Comparison of ENCODE assay signal across 9 cellular contexts in the genomic region with DNA sequence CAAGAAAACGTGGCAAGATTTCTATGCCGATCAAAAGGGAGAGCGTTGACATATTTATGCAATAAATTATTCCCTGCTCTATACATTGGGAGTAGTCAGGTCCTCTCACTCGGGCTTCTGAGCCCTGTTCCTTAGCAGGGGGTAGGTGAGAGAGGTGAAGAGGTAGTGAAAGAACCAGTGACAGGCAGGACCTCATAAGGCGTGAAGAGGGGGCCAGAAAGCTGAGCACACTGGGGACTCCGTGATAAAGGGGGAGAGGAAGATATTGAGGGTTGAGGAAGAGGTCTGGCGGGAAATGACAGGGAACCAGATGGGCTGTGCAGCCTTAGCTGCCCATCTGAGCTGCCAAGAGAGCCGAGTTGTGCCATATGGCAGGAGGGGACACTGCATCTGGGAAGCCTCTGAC. TPM values are rescaled to one million over a fixed set of nuclear protein-coding genes. Genes with fewer than 3 reads are reported as not detected.
DNase-seq lines count a peak whose midpoint lies in the region; ATAC-seq and TF ChIP-seq lines count a peak whose summit lies in the region.
"Had no signal": no experiment of that assay in that cellular context is flagged by ENCODE, and none has a peak within 500 bp of the region (broad histone marks: within the 10 kb centered on the region; RNA-seq: fewer than 3 reads in every experiment).

No MANE protein-coding gene starts in this region.

- peak overlapping the region; percentile 77 for H3K4me3 Mint-ChIP-seq in T-helper 2 cell treated with Interferon-gamma antibody and Interleukin-4, amounts not matched to agents 5 μg/mL and 100 μg/mL, for 36 hours

- H3K36me3 Mint-ChIP-seq in T-helper 2 cell treated with Interferon-gamma antibody and Interleukin-4, amounts not matched to agents 5 μg/mL and 100 μg/mL, for 36 hours (ENCODE audit: low read depth): no peaks in the 10 kb centered on the region

- ATAC-seq in HG02973 (IDR thresholded peaks at IDR 0.05; ENCODE audit: unreplicated experiment) (peak; percentile 2), thoracic aorta (ENCODE audit: insufficient number of reproducible peaks, low FRiP score, low read depth) (no peak)

- no peak for TF ChIP-seq CTCF in VCaP (conservative IDR thresholded peaks at IDR 0.05)
- no peak for TF ChIP-seq CTCF in thoracic aorta (IDR thresholded peaks at IDR 0.05)

- DNase-seq in T-helper 2 cell treated with Interferon-gamma antibody and Interleukin-4, amounts not matched to agents 5 μg/mL and 100 μg/mL, for 36 hours (ENCODE audit: low spot score): no peak
- DNase-seq in T-helper 2 cell (no peak), iPS DF 6.9 (ENCODE audit: low read depth, low spot score) (no peak), thoracic aorta (ENCODE audit: low spot score) (no peak), NCI-H1417 treated with DMSO at 0.1 percent for 48 hours (lab: John Stamatoyannopoulos, UW) (no peak), SW 1271 (lab: John Stamatoyannopoulos, UW) (no peak)

- H3K9me3 Mint-ChIP-seq in T-helper 2 cell treated with Interferon-gamma antibody and Interleukin-4, amounts not matched to agents 5 μg/mL and 100 μg/mL, for 36 hours: no peaks in the 10 kb centered on the region

- WGBS in iPS DF 6.9 (ENCODE audit: insufficient coverage, insufficient read length): no CpG with 5 or more reads among the region's 8 CpGs

- H3K4me1 Mint-ChIP-seq in T-helper 2 cell treated with Interferon-gamma antibody and Interleukin-4, amounts not matched to agents 5 μg/mL and 100 μg/mL, for 36 hours (ENCODE audit: low read depth): peaks cover 31% of the 10 kb centered on the region

- H3K27me3 Mint-ChIP-seq in T-helper 2 cell treated with Interferon-gamma antibody and Interleukin-4, amounts not matched to agents 5 μg/mL and 100 μg/mL, for 36 hours (ENCODE audit: low read depth): peaks cover 74% of the 10 kb centered on the region

- H3K4me1 ChIP-seq in iPS DF 6.9 (ENCODE audit: control insufficient read depth, insufficient read depth, low read length) (no peaks in the 10 kb centered on the region), thoracic aorta (ENCODE audit: control insufficient read depth in 1 of 2, low read depth in 2 of 2) (peaks cover 15 to 26% of the 10 kb centered on the region in 2 donors)

- H3K27ac ChIP-seq in VCaP (peak overlapping the region; percentile 42), iPS DF 6.9 (ENCODE audit: low read length) (no peak overlapping the region), thoracic aorta (no peak overlapping the region)

- H3K9me3 ChIP-seq in iPS DF 6.9 (ENCODE audit: control insufficient read depth, insufficient read depth, low read length) (no peaks in the 10 kb centered on the region), thoracic aorta (no peaks in the 10 kb centered on the region)

- H3K27ac Mint-ChIP-seq in T-helper 2 cell treated with Interferon-gamma antibody and Interleukin-4, amounts not matched to agents 5 μg/mL and 100 μg/mL, for 36 hours: no peak overlapping the region

- H3K27me3 ChIP-seq in iPS DF 6.9 (ENCODE audit: control insufficient read depth, insufficient read depth, low read length) (peaks cover 27% of the 10 kb centered on the region), thoracic aorta (replicated peaks; ENCODE audit: insufficient read depth) (peaks cover 43% of the 10 kb centered on the region)

- H3K4me3 ChIP-seq in iPS DF 6.9 (ENCODE audit: low read length) (peak overlapping the region; percentile 25; the same call in 1 of the 2 replicates), thoracic aorta (peak overlapping the region; percentile 69)

- H3K36me3 ChIP-seq in iPS DF 6.9 (ENCODE audit: control insufficient read depth, insufficient read depth, low read length) (no peaks in the 10 kb centered on the region), thoracic aorta (no peaks in the 10 kb centered on the region)

RNA-seq across cellular contexts. Expression of a gene that starts 0.7 kb away (rescaled TPM):
- not detected for total RNA-seq in thoracic aorta

RNA-seq across cellular contexts. Expression of a gene that starts 13.7 kb away (rescaled TPM):
- total RNA-seq in thoracic aorta: 10 to 100 TPM; 39.2 to 52.8 TPM

RNA-seq across cellular contexts. Expression of a gene that starts 53.4 kb away (rescaled TPM):
- not detected for total RNA-seq in thoracic aorta
- total RNA-seq: temporal lobe had no signal

RNA-seq across cellular contexts. Expression of a gene that starts 59.7 kb away (rescaled TPM):
- total RNA-seq in thoracic aorta: under 1 TPM; 0.35 to 0.95 TPM
- total RNA-seq: temporal lobe had no signal
